Comparison of ENCODE assay signal across 8 cellular contexts in genomic region chr11:73876424-73877300, GRCh38. TPM values are rescaled to one million over a fixed set of nuclear protein-coding genes. Genes with fewer than 3 reads are reported as not detected.
DNase-seq lines count a peak whose midpoint lies in the region; ATAC-seq, FAIRE-seq and TF ChIP-seq lines count a peak whose summit lies in the region.

COA4 (minus strand) TSS chr11:73876846; CDS start chr11:73873378, 3,468 bp downstream.
PAAF1 (plus strand) TSS chr11:73876999; CDS start chr11:73877022, 23 bp downstream.

- H3K9me3 ChIP-seq in KOPT-K1 (ENCODE audit: insufficient read depth, low read length, poor library complexity, severe bottlenecking) (no peaks in the 10 kb centered on the region), esophagus muscularis mucosa (no peaks in the 10 kb centered on the region)

- TF ChIP-seq POLR2A in esophagus muscularis mucosa (IDR thresholded peaks at IDR 0.05; ENCODE audit: low read depth): no peak

- H3K4me1 Mint-ChIP-seq in activated T-cell treated with anti-CD3 and anti-CD28 coated beads, Interleukin-2, amount 50 U/mL, for 72 hours (ENCODE audit: low read depth): peaks cover 47% of the 10 kb centered on the region

- DNase-seq in DMS79 (lab: John Stamatoyannopoulos, UW): peak; percentile 100
- DNase-seq in RCC 7860 (ENCODE audit: low spot score): peak; percentile 89
- peak; percentile 95 to 97 for DNase-seq in activated T-cell treated with anti-CD3 and anti-CD28 coated beads, Interleukin-2, amount 50 U/mL, for 72 hours
- DNase-seq in esophagus muscularis mucosa (ENCODE audit: extremely low spot score): peak; percentile 98
- peak; percentile 99 for DNase-seq in myocyte (ENCODE audit: low read depth)
- peak; percentile 85 to 93 for DNase-seq in stimulated activated CD8-positive, alpha-beta memory T cell treated with anti-CD3 and anti-CD28 coated beads, Interleukin-7, amount 100 ng/mL, for 48 hours (ENCODE audit: extremely low read depth in 1 of 2, low read depth in 1 of 2)

- intact Hi-C loops in esophagus muscularis mucosa (cut with DNase I): loop anchor here (5.0 kb wide), 1 partner anchor 89 kb away; the partner anchor contains the start of gene MRPL48

- H3K4me3 ChIP-seq in esophagus muscularis mucosa: peak within 1 kb of the TSS; percentile 72 to 93 (median 82)

- no peak for TF ChIP-seq CTCF in esophagus muscularis mucosa (IDR thresholded peaks at IDR 0.05)

- no peaks in the 10 kb centered on the region for H3K9me3 Mint-ChIP-seq in activated T-cell treated with anti-CD3 and anti-CD28 coated beads, Interleukin-2, amount 50 U/mL, for 72 hours

- no peaks in the 10 kb centered on the region for H3K27me3 ChIP-seq in esophagus muscularis mucosa

- FAIRE-seq in RCC 7860 (lab: Jason Lieb, UNC): peak; percentile 72

- peak within 1 kb of the TSS; percentile 96 for H3K27ac Mint-ChIP-seq in activated T-cell treated with anti-CD3 and anti-CD28 coated beads, Interleukin-2, amount 50 U/mL, for 72 hours

- H3K4me1 ChIP-seq in esophagus muscularis mucosa: peaks cover 16 to 37% (median 31%) of the 10 kb centered on the region in 4 donors

- peak; percentile 98 for ATAC-seq in GM21786 (IDR thresholded peaks at IDR 0.05; ENCODE audit: unreplicated experiment)
- peak; percentile 97 to 98 for ATAC-seq in activated T-cell treated with anti-CD3 and anti-CD28 coated beads, Interleukin-2, amount 50 U/mL, for 72 hours (replicated peaks in 1 of 2)

- no peaks in the 10 kb centered on the region for H3K27me3 Mint-ChIP-seq in activated T-cell treated with anti-CD3 and anti-CD28 coated beads, Interleukin-2, amount 50 U/mL, for 72 hours (ENCODE audit: low read depth)

- H3K36me3 Mint-ChIP-seq in activated T-cell treated with anti-CD3 and anti-CD28 coated beads, Interleukin-2, amount 50 U/mL, for 72 hours (ENCODE audit: insufficient read depth in 2 of 2): peaks cover 2 to 26% of the 10 kb centered on the region in 2 donors

- under 1% methylated on average over 35 of the region's 57 CpGs for WGBS in esophagus muscularis mucosa

- peaks cover 37% of the 10 kb centered on the region for H3K36me3 ChIP-seq in KOPT-K1 (ENCODE audit: insufficient read depth, low read length)
- peaks cover 5 to 37% (median 27%) of the 10 kb centered on the region in 4 donors for H3K36me3 ChIP-seq in esophagus muscularis mucosa

- no peak for TF ChIP-seq EP300 in esophagus muscularis mucosa (IDR thresholded peaks at IDR 0.05)

- H3K27ac ChIP-seq in KOPT-K1 (ENCODE audit: low read depth, low read length, poor library complexity, severe bottlenecking): peak within 1 kb of the TSS; percentile 76
- peak within 1 kb of the TSS; percentile 84 to 92 (median 86) for H3K27ac ChIP-seq in esophagus muscularis mucosa (replicated peaks in 1 of 4)

- H3K4me3 Mint-ChIP-seq in activated T-cell treated with anti-CD3 and anti-CD28 coated beads, Interleukin-2, amount 50 U/mL, for 72 hours: peak within 1 kb of the TSS; percentile 96 to 97

RNA-seq across cellular contexts. Expression of gene COA4, which starts in this region (rescaled TPM):
- 10 to 100 TPM; 35.4 to 38.1 TPM for total RNA-seq in activated T-cell treated with anti-CD3 and anti-CD28 coated beads, Interleukin-2, amount 50 U/mL, for 72 hours
- 10 to 100 TPM; 53.3 to 73.2 (median 57.5) TPM for total RNA-seq in esophagus muscularis mucosa
- total RNA-seq in myocyte: 184 and 205 TPM in 2 replicates
- polyA plus RNA-seq in myocyte (2012): 128 TPM

RNA-seq across cellular contexts. Expression of gene PAAF1, which starts in this region (rescaled TPM):
- total RNA-seq in activated T-cell treated with anti-CD3 and anti-CD28 coated beads, Interleukin-2, amount 50 U/mL, for 72 hours: 10 to 100 TPM; 36.8 to 38.9 TPM
- total RNA-seq in esophagus muscularis mucosa (10 to 100 TPM; 12.5 to 19.6 (median 18.1) TPM), myocyte (49.6 and 57.1 TPM in 2 replicates)
- 32.9 TPM for polyA plus RNA-seq in myocyte (2012)

Comparison
In these comparisons a context has a peak if more than half of its experiments do, and no peak if none do; other contexts are left out.
1. Peak in every context shown above with its lines: DNase-seq, ATAC-seq, H3K4me3 ChIP-seq and H3K27ac ChIP-seq.